Comparison of ENCODE assay signal across 19 cellular contexts in the genomic region with DNA sequence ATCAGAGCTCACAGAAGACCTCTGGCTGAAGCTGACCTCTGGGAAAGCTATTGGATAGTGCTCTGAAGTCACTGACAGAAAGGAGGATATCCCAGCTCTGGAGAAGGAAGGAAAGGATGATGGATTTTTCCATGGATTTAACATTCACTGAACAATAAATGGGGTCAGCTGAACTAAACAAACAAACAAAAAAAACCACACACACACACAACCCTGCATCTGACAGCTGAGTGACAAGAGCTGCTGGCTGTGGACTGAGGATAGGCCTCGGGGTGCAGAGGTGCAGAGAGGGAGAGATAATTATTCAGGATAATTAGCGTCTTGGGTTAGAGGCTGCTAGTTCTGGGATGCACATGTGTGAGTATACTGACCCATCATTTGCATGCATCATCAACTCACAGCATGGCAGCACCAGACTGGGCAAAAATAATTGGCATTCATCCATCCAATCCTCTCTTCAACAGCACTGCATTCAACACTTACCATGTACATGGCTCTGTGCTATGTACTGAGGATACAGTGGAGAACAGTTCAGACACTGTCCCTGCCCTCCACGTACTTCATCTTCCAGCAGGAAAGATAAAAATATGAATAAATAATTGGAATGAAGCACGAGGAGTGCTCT.
A peak's percentile ranks its signal among the peaks of the same experiment; 100 is the strongest.
DNase-seq lines count a peak whose midpoint lies in the region; ATAC-seq and TF ChIP-seq lines count a peak whose summit lies in the region.
"Had no signal": no experiment of that assay in that cellular context is flagged by ENCODE, and none has a peak within 500 bp of the region (broad histone marks: within the 10 kb centered on the region; RNA-seq: fewer than 3 reads in every experiment).

No MANE protein-coding gene starts in this region.

- H3K9ac ChIP-seq in mesendoderm (ENCODE audit: low read length): no peak overlapping the region

- no peak for TF ChIP-seq CTCF in heart left ventricle (IDR thresholded peaks at IDR 0.05)
- no peak for TF ChIP-seq CTCF in vagina (IDR thresholded peaks at IDR 0.05)

- H3K4me2 ChIP-seq in mesendoderm (ENCODE audit: low read length): no peak overlapping the region

- 65 to 79% (median 70%) methylated on average over 4 of the region's 4 CpGs for WGBS in heart left ventricle, 4 donors
- WGBS in mesendoderm (ENCODE audit: extremely low coverage, insufficient coverage, low lambda C conversion rate): no CpG with 5 or more reads among the region's 4 CpGs

- H2BK5ac ChIP-seq in mesendoderm (ENCODE audit: low read length): no peak overlapping the region

- H3K4me3 ChIP-seq in heart left ventricle (no peak overlapping the region), mesendoderm (ENCODE audit: low read length) (no peak overlapping the region), vagina (no peak overlapping the region)
- H3K4me3 ChIP-seq: Peyer's patch had no signal

- no peak overlapping the region for H3K4me3 Mint-ChIP-seq in activated CD4-positive, alpha-beta memory T cell treated with anti-CD3 and anti-CD28 coated beads, Interleukin-2, amount 10 ng/mL, durations not matched to agents 7 days and 5 days
- H3K4me3 Mint-ChIP-seq: B cell, CD14-positive monocyte, H9 had no signal

- H3K36me3 ChIP-seq in heart left ventricle (no peaks in the 10 kb centered on the region), mesendoderm (ENCODE audit: control insufficient read depth, insufficient read depth, low read length) (no peaks in the 10 kb centered on the region), vagina (no peaks in the 10 kb centered on the region)
- H3K36me3 ChIP-seq: Peyer's patch had no signal

- H3K27ac Mint-ChIP-seq in activated CD4-positive, alpha-beta memory T cell treated with anti-CD3 and anti-CD28 coated beads, Interleukin-2, amount 10 ng/mL, durations not matched to agents 7 days and 5 days: no peak overlapping the region
- H3K27ac Mint-ChIP-seq: B cell, CD14-positive monocyte, H9 had no signal

- no peaks in the 10 kb centered on the region for H3K79me1 ChIP-seq in mesendoderm (ENCODE audit: low read length)

- H3K27ac ChIP-seq in heart left ventricle: peak overlapping the region in 7 of 12 donors; percentile 16 to 47 (median 31)
- no peak overlapping the region for H3K27ac ChIP-seq in mesendoderm (ENCODE audit: low read depth, low read length)
- H3K27ac ChIP-seq in vagina: peak overlapping the region; percentile 36
- H3K27ac ChIP-seq: Peyer's patch had no signal

- H3K79me2 ChIP-seq in mesendoderm (ENCODE audit: control insufficient read depth, insufficient read depth, low read length): no peaks in the 10 kb centered on the region

- no peaks in the 10 kb centered on the region for H3K4me1 Mint-ChIP-seq in activated CD4-positive, alpha-beta memory T cell treated with anti-CD3 and anti-CD28 coated beads, Interleukin-2, amount 10 ng/mL, durations not matched to agents 7 days and 5 days
- H3K4me1 Mint-ChIP-seq: B cell had no signal

- H3K56ac ChIP-seq in mesendoderm (ENCODE audit: low read length): no peak overlapping the region

- no peak overlapping the region for H3K18ac ChIP-seq in mesendoderm (ENCODE audit: low read length)

- H3K27me3 ChIP-seq in heart left ventricle: no peaks in the 10 kb centered on the region
- no peaks in the 10 kb centered on the region for H3K27me3 ChIP-seq in mesendoderm (ENCODE audit: insufficient read depth, low read length, poor library complexity)
- H3K27me3 ChIP-seq in vagina: no peaks in the 10 kb centered on the region
- H3K27me3 ChIP-seq: Peyer's patch had no signal

- in situ Hi-C loops in KBM-7 (cut with MboI; ENCODE audit: low pct_unique_long_range_greater_than_20kb, low sequenced_read_pairs): loop anchor here (25.0 kb wide), 1 partner anchor 943 kb away; no protein-coding TSS in a partner anchor

- no peak for TF ChIP-seq POLR2A in heart left ventricle (IDR thresholded peaks at IDR 0.05)
- no peak for TF ChIP-seq POLR2A in vagina (IDR thresholded peaks at IDR 0.05)

- H3K23ac ChIP-seq in mesendoderm (ENCODE audit: low read length): peak overlapping the region; percentile 36

- H4K8ac ChIP-seq in mesendoderm (ENCODE audit: low read depth, low read length): no peak overlapping the region

- peaks cover 0 to 19% (median 6%) of the 10 kb centered on the region in 12 donors for H3K4me1 ChIP-seq in heart left ventricle
- no peaks in the 10 kb centered on the region for H3K4me1 ChIP-seq in mesendoderm (ENCODE audit: control insufficient read depth, low read depth, low read length)
- peaks cover 13% of the 10 kb centered on the region for H3K4me1 ChIP-seq in vagina

- peak in 1 of 4 donors; percentile 13 for ATAC-seq in heart left ventricle

- no peak overlapping the region for H4K5ac ChIP-seq in mesendoderm (ENCODE audit: low read length)

- CTCF ChIA-PET in activated CD4-positive, alpha-beta memory T cell treated with anti-CD3 and anti-CD28 coated beads, Interleukin-2, amount 10 ng/mL, durations not matched to agents 7 days and 5 days (lab: Charles Lee): no interaction called here

- intact Hi-C loops in heart left ventricle (cut with DNase I): loop anchor here in 1 of 10 donors (5.0 kb wide), 1 partner anchor 443 kb away; no protein-coding TSS in a partner anchor
- intact Hi-C loops in cardiac septum (cut with DNase I): no loop called here
- intact Hi-C loops in vagina (cut with DNase I): no loop called here

- DNase-seq in heart left ventricle (no peak), cardiac septum (ENCODE audit: low spot score) (no peak), NCI-H69 (lab: John Stamatoyannopoulos, UW) (peak; percentile 95), mesendoderm (no peak), vagina (ENCODE audit: extremely low spot score in 2 of 2) (no peak), Ammon's horn (ENCODE audit: low spot score) (no peak), KBM-7 (no peak)
- DNase-seq in activated CD4-positive, alpha-beta memory T cell treated with anti-CD3 and anti-CD28 coated beads, Interleukin-2, amount 10 ng/mL, durations not matched to agents 7 days and 5 days: no peak
- DNase-seq: DMS79, H9, NCI-H1092, NCI-H1436 treated with DMSO at 0.1 percent for 48 hours, NCI-H2029, NCI-H2227 treated with DMSO at 0.1 percent for 48 hours, NCI-H510A, NCI-H748 treated with DMSO at 0.1 percent for 48 hours, Peyer's patch had no signal

- H3K27me3 Mint-ChIP-seq in activated CD4-positive, alpha-beta memory T cell treated with anti-CD3 and anti-CD28 coated beads, Interleukin-2, amount 10 ng/mL, durations not matched to agents 7 days and 5 days: no peaks in the 10 kb centered on the region
- H3K27me3 Mint-ChIP-seq: B cell had no signal

- H3K36me3 Mint-ChIP-seq in activated CD4-positive, alpha-beta memory T cell treated with anti-CD3 and anti-CD28 coated beads, Interleukin-2, amount 10 ng/mL, durations not matched to agents 7 days and 5 days (ENCODE audit: low read depth): no peaks in the 10 kb centered on the region
- H3K36me3 Mint-ChIP-seq: CD14-positive monocyte had no signal

- no peak overlapping the region for H2BK15ac ChIP-seq in mesendoderm (replicated peaks; ENCODE audit: low read depth)

- H2BK120ac ChIP-seq in mesendoderm (ENCODE audit: low read depth, low read length): no peak overlapping the region

- no peak overlapping the region for H2AK5ac ChIP-seq in mesendoderm (ENCODE audit: low read length)

- H3K9me3 ChIP-seq in heart left ventricle: no peaks in the 10 kb centered on the region
- no peaks in the 10 kb centered on the region for H3K9me3 ChIP-seq in vagina
- H3K9me3 ChIP-seq: Peyer's patch had no signal

- H3K4ac ChIP-seq in mesendoderm (ENCODE audit: low read depth, low read length): no peak overlapping the region

- no peaks in the 10 kb centered on the region for H3K9me3 Mint-ChIP-seq in activated CD4-positive, alpha-beta memory T cell treated with anti-CD3 and anti-CD28 coated beads, Interleukin-2, amount 10 ng/mL, durations not matched to agents 7 days and 5 days
- H3K9me3 Mint-ChIP-seq: CD14-positive monocyte, H9 had no signal

- POLR2A ChIA-PET in activated CD4-positive, alpha-beta memory T cell treated with anti-CD3 and anti-CD28 coated beads, Interleukin-2, amount 10 ng/mL, durations not matched to agents 7 days and 5 days (lab: Charles Lee): no interaction called here
